Comparison of ENCODE assay signal across 8 cellular contexts in the genomic region with DNA sequence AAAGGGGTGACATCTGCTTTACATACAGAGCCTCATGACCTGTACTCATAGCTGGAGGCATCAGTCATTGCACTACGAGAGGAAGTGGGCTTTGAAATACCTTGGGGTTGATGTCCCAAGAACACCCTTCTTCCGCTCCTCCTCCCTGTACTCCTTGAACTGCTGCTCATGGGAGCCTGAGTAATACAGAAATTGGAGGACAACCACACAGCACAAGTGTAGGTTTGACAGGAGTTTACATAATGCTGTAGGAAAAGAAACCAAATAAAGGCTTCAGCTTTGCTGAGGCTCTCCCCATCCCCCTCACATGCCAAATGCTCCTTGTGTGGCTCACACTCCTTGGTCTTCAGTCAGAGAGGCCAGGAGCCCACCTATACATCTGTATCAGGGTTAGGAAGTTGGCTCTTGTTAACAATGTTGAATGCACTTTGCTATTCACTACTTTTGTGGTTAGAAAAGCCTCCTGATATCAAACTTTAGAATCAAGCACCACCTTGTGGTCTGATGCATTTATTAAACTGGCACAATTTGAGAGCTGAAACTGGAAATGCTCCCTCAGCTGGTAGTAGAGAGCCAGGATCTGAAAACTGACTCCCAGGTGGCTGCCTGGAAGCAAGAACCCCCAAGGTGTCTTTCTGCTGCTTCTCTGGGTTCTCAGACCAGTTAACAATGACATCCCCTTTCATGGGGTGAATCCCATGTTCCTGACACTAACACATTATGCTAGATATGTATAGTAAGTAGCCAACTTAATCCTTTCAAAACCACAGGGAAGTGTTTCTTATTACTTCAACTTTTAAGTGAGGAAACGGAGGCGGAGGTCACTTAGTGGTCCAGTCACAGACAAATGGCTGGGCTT. TPM values are rescaled to one million over a fixed set of nuclear protein-coding genes. Genes with fewer than 3 reads are reported as not detected.
DNase-seq lines count a peak whose midpoint lies in the region; ATAC-seq, FAIRE-seq and TF ChIP-seq lines count a peak whose summit lies in the region.

No MANE protein-coding gene starts in this region.

- H3K9me3 Mint-ChIP-seq in nephron progenitor cell = no peaks in the 10 kb centered on the region

- H3K9me3 ChIP-seq in aorta (ENCODE audit: control insufficient read depth, low read length) = no peaks in the 10 kb centered on the region

- TF ChIP-seq CTCF in nephron progenitor cell (IDR thresholded peaks at IDR 0.05) = peak; percentile 27

- H3K36me3 Mint-ChIP-seq in nephron progenitor cell (ENCODE audit: low read depth) = no peaks in the 10 kb centered on the region

- H3K27me3 ChIP-seq in aorta (ENCODE audit: control insufficient read depth in 1 of 2, insufficient read depth in 2 of 2, low read length in 1 of 2) = no peaks in the 10 kb centered on the region

- H3K4me1 ChIP-seq in aorta (ENCODE audit: control insufficient read depth in 1 of 2, insufficient read depth in 2 of 2, low read length in 2 of 2) = no peaks in the 10 kb centered on the region

- ATAC-seq in HG03097 (IDR thresholded peaks at IDR 0.05; ENCODE audit: low FRiP score, unreplicated experiment) = peak; percentile 66
- peak; percentile 80 for ATAC-seq in aorta (ENCODE audit: low FRiP score)
- ATAC-seq in HG02938 (IDR thresholded peaks at IDR 0.05; ENCODE audit: unreplicated experiment) = no peak

- H3K4me3 Mint-ChIP-seq in nephron progenitor cell = no peak overlapping the region

- H3K36me3 ChIP-seq in aorta (ENCODE audit: control insufficient read depth in 1 of 2, insufficient read depth in 2 of 2, low read length in 1 of 2) = no peaks in the 10 kb centered on the region

- WGBS in aorta, 2 donors = 61 to 77% methylated on average over 4 of the region's 4 CpGs

- no peak overlapping the region for H3K4me3 ChIP-seq in aorta (ENCODE audit: low read length in 2 of 2)

- peak; percentile 88 for FAIRE-seq in G401.6 (lab: Jason Lieb, UNC)

- H3K27me3 Mint-ChIP-seq in nephron progenitor cell (ENCODE audit: low read depth, poor library complexity) = peaks cover 1% of the 10 kb centered on the region

- H3K27ac Mint-ChIP-seq in nephron progenitor cell = no peak overlapping the region

- H3K4me1 Mint-ChIP-seq in nephron progenitor cell = peaks cover 7% of the 10 kb centered on the region

- H3K27ac ChIP-seq in aorta (ENCODE audit: low read depth in 1 of 2, low read length in 2 of 2) = no peak overlapping the region

- intact Hi-C loops in aorta (cut with DNase I) = loop anchor here (2.0 to 10.0 kb wide), 7 partner anchors 79 to 649 kb away; no protein-coding TSS in a partner anchor

- DNase-seq in NCI-H774 (lab: John Stamatoyannopoulos, UW) = peak; percentile 26
- peak; percentile 5 for DNase-seq in activated T-cell treated with anti-CD3 and anti-CD28 coated beads for 1 hour (ENCODE audit: low read depth)
- DNase-seq in fibroblast of gingiva (ENCODE audit: low read depth) = peak; percentile 68
- DNase-seq in nephron progenitor cell = no peak
- DNase-seq in aorta = no peak

RNA-seq across cellular contexts. Expression of a gene that starts 56.2 kb away (rescaled TPM):
- total RNA-seq in aorta = 1 to 10 TPM; 3.4 to 10.0 TPM
- polyA plus RNA-seq in aorta = 10 to 100 TPM in 1 of 2 donors, 1 to 10 TPM in 1; 3.3 to 10.7 TPM

Comparison
In these comparisons a context has a peak if more than half of its experiments do, and no peak if none do; other contexts are left out.
1. DNase-seq: peak in NCI-H774 (single experiment), activated T-cell treated with anti-CD3 and anti-CD28 coated beads for 1 hour (single experiment) and fibroblast of gingiva (single experiment); none in nephron progenitor cell (single experiment) and aorta (0 of 2).